In the genomic region with DNA sequence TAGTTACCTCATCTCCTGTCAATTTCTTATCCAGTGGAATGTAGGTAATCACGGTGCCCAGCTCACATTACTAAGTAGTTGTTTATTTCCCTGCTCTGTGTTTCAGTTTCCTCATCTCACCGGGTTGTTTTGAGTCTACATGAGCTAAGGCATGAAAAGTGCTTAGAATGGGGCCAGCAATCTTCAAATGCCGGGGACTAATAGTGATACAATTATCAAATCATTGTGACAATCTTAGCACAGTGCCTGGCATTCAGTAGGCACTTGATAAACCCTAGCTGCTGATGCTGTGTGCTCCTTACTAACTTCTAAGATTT, we compare ENCODE assay signal across 27 cellular contexts. TPM values are rescaled to one million over a fixed set of nuclear protein-coding genes. Genes with fewer than 3 reads are reported as not detected.
DNase-seq lines count a peak whose midpoint lies in the region; ATAC-seq and TF ChIP-seq lines count a peak whose summit lies in the region.
"Had no signal": no experiment of that assay in that cellular context is flagged by ENCODE, and none has a peak within 500 bp of the region (broad histone marks: within the 10 kb centered on the region; RNA-seq: fewer than 3 reads in every experiment).

No MANE protein-coding gene starts in this region.

- CTCF ChIA-PET in activated CD4-positive, alpha-beta T cell treated with anti-CD3 and anti-CD28 coated beads for 36 hours (lab: Charles Lee): interaction anchor here (0.6 to 1.5 kb wide), 9 partner anchors 10 to 139 kb away, joined by 3 to 4 read pairs (median 3); no protein-coding TSS in a partner anchor

- H3K18ac ChIP-seq in trophoblast cell (ENCODE audit: low read length): no peak overlapping the region

- no peak overlapping the region for H3K14ac ChIP-seq in trophoblast cell (ENCODE audit: low read length)

- peak overlapping the region; percentile 18 for H3K4me3 Mint-ChIP-seq in activated CD4-positive, alpha-beta T cell treated with anti-CD3 and anti-CD28 coated beads for 36 hours
- no peak overlapping the region for H3K4me3 Mint-ChIP-seq in stimulated activated naive CD8-positive, alpha-beta T cell treated with anti-CD3 and anti-CD28 coated beads, Interleukin-15, amount 100 ng/mL, for 72 hours
- no peak overlapping the region for H3K4me3 Mint-ChIP-seq in activated naive CD8-positive, alpha-beta T cell treated with anti-CD3 and anti-CD28 coated beads for 36 hours
- H3K4me3 Mint-ChIP-seq: brain, HFFc6, IgD-negative memory B cell, WTC11 had no signal

- peak overlapping the region; percentile 81 for H3K27ac Mint-ChIP-seq in activated CD4-positive, alpha-beta T cell treated with anti-CD3 and anti-CD28 coated beads for 36 hours
- H3K27ac Mint-ChIP-seq in stimulated activated naive CD8-positive, alpha-beta T cell treated with anti-CD3 and anti-CD28 coated beads, Interleukin-15, amount 100 ng/mL, for 72 hours: peak overlapping the region; percentile 47 to 59
- peak overlapping the region; percentile 62 for H3K27ac Mint-ChIP-seq in activated naive CD8-positive, alpha-beta T cell treated with anti-CD3 and anti-CD28 coated beads for 36 hours
- H3K27ac Mint-ChIP-seq: brain, HFFc6, IgD-negative memory B cell, WTC11 had no signal

- H3K4me3 ChIP-seq in trophoblast cell (ENCODE audit: low read depth, low read length): no peak overlapping the region
- H3K4me3 ChIP-seq: esophagus muscularis mucosa, testis, uterus had no signal

- intact Hi-C loops in activated CD4-positive, alpha-beta T cell treated with anti-CD3 and anti-CD28 coated beads for 36 hours (cut with DNase I, micrococcal nuclease): no loop called here

- no peak overlapping the region for H3K4ac ChIP-seq in trophoblast cell (ENCODE audit: low read depth, low read length)

- no peak overlapping the region for H3K4me2 ChIP-seq in trophoblast cell (ENCODE audit: low read length)

- no peak overlapping the region for H4K91ac ChIP-seq in trophoblast cell (ENCODE audit: low read depth, low read length)

- no peak overlapping the region for H4K12ac ChIP-seq in trophoblast cell (ENCODE audit: low read depth, low read length)

- H2BK12ac ChIP-seq in trophoblast cell (ENCODE audit: low read length): no peak overlapping the region

- no peak overlapping the region for H4K8ac ChIP-seq in trophoblast cell (ENCODE audit: low read depth, low read length)

- H2BK120ac ChIP-seq in trophoblast cell (ENCODE audit: insufficient read depth, low read length, poor library complexity): no peak overlapping the region

- no peaks in the 10 kb centered on the region for H3K27me3 Mint-ChIP-seq in activated CD4-positive, alpha-beta T cell treated with anti-CD3 and anti-CD28 coated beads for 36 hours
- no peaks in the 10 kb centered on the region for H3K27me3 Mint-ChIP-seq in stimulated activated naive CD8-positive, alpha-beta T cell treated with anti-CD3 and anti-CD28 coated beads, Interleukin-15, amount 100 ng/mL, for 72 hours
- H3K27me3 Mint-ChIP-seq in activated naive CD8-positive, alpha-beta T cell treated with anti-CD3 and anti-CD28 coated beads for 36 hours: no peaks in the 10 kb centered on the region
- H3K27me3 Mint-ChIP-seq: brain had no signal

- H3K9me3 Mint-ChIP-seq in activated CD4-positive, alpha-beta T cell treated with anti-CD3 and anti-CD28 coated beads for 36 hours (ENCODE audit: low read depth): no peaks in the 10 kb centered on the region
- H3K9me3 Mint-ChIP-seq in stimulated activated naive CD8-positive, alpha-beta T cell treated with anti-CD3 and anti-CD28 coated beads, Interleukin-15, amount 100 ng/mL, for 72 hours: no peaks in the 10 kb centered on the region
- peaks cover 4% of the 10 kb centered on the region for H3K9me3 Mint-ChIP-seq in activated naive CD8-positive, alpha-beta T cell treated with anti-CD3 and anti-CD28 coated beads for 36 hours
- H3K9me3 Mint-ChIP-seq: HFFc6, IgD-negative memory B cell, WTC11 had no signal

- no peak overlapping the region for H3K9ac ChIP-seq in trophoblast cell (ENCODE audit: low read length)

- H3K79me1 ChIP-seq in trophoblast cell (ENCODE audit: low read length): no peaks in the 10 kb centered on the region

- H3K4me1 Mint-ChIP-seq in activated CD4-positive, alpha-beta T cell treated with anti-CD3 and anti-CD28 coated beads for 36 hours: peaks cover 73% of the 10 kb centered on the region
- peaks cover 57% of the 10 kb centered on the region for H3K4me1 Mint-ChIP-seq in stimulated activated naive CD8-positive, alpha-beta T cell treated with anti-CD3 and anti-CD28 coated beads, Interleukin-15, amount 100 ng/mL, for 72 hours
- peaks cover 57% of the 10 kb centered on the region for H3K4me1 Mint-ChIP-seq in activated naive CD8-positive, alpha-beta T cell treated with anti-CD3 and anti-CD28 coated beads for 36 hours
- H3K4me1 Mint-ChIP-seq: WTC11 had no signal

- no peak overlapping the region for H2AK5ac ChIP-seq in trophoblast cell (ENCODE audit: low read length)

- no peaks in the 10 kb centered on the region for H3K4me1 ChIP-seq in trophoblast cell (ENCODE audit: control insufficient read depth in 1 of 2, insufficient read depth in 2 of 2, low read length in 2 of 2)
- H3K4me1 ChIP-seq: testis, uterus had no signal

- no peaks in the 10 kb centered on the region for H3K27me3 ChIP-seq in trophoblast cell (ENCODE audit: insufficient read depth, low read length)
- H3K27me3 ChIP-seq: esophagus muscularis mucosa, testis, uterus had no signal

- no peaks in the 10 kb centered on the region for H3K79me2 ChIP-seq in trophoblast cell (ENCODE audit: control insufficient read depth, insufficient read depth, low read length, poor library complexity)

- DNase-seq in activated CD4-positive, alpha-beta T cell treated with anti-CD3 and anti-CD28 coated beads for 36 hours: no peak
- no peak for DNase-seq in activated CD4-positive, alpha-beta T cell treated with anti-CD3 and anti-CD28 coated beads, Interleukin-2, amount 50 U/mL, for 4 hours
- DNase-seq in stimulated activated naive CD8-positive, alpha-beta T cell treated with anti-CD3 and anti-CD28 coated beads, Interleukin-15, amount 100 ng/mL, for 72 hours: no peak
- DNase-seq in stimulated activated naive CD8-positive, alpha-beta T cell treated with anti-CD3 and anti-CD28 coated beads, Interleukin-15, Interleukin-2, amounts not matched to agents 100 U/mL and 50 U/mL, for 24 hours: no peak
- no peak for DNase-seq in activated naive CD8-positive, alpha-beta T cell treated with anti-CD3 and anti-CD28 coated beads for 36 hours
- DNase-seq in erythroblast (lab: John Stamatoyannopoulos, UW): no peak
- DNase-seq in NOMO-1 treated with DMSO at 0.1 percent for 48 hours (lab: John Stamatoyannopoulos, UW; ENCODE audit: unreplicated experiment): no peak
- DNase-seq in trophoblast cell: no peak
- DNase-seq: amniotic stem cell; dermis blood vessel endothelial cell; foreskin fibroblast; GOT3; HFFc6; left ventricle myocardium superior; SIG-M5; small intestine; stimulated activated naive CD4-positive, alpha-beta T cell treated with Interleukin-2 at 50 U/mL for 16 hours; testis; uterus had no signal

- no peak overlapping the region for H2BK5ac ChIP-seq in trophoblast cell (ENCODE audit: low read depth, low read length, poor library complexity)

- no peak overlapping the region for H2AFZ ChIP-seq in trophoblast cell (ENCODE audit: insufficient read depth, low read length, poor library complexity)

- H3K9me3 ChIP-seq in trophoblast cell (ENCODE audit: insufficient read depth, low read depth, low read length): peaks cover 2% of the 10 kb centered on the region
- H3K9me3 ChIP-seq: esophagus muscularis mucosa, testis, uterus had no signal

- WGBS in trophoblast cell (ENCODE audit: extremely low coverage, insufficient coverage, insufficient read length): no CpG with 5 or more reads among the region's 3 CpGs

- peaks cover 64% of the 10 kb centered on the region for H3K36me3 Mint-ChIP-seq in activated CD4-positive, alpha-beta T cell treated with anti-CD3 and anti-CD28 coated beads for 36 hours (ENCODE audit: low read depth)
- H3K36me3 Mint-ChIP-seq in activated naive CD8-positive, alpha-beta T cell treated with anti-CD3 and anti-CD28 coated beads for 36 hours: peaks cover 62% of the 10 kb centered on the region
- H3K36me3 Mint-ChIP-seq: brain, WTC11 had no signal

- TF ChIP-seq POLR2A in erythroblast (IDR thresholded peaks at IDR 0.05; ENCODE audit: low read length): no peak

- peak; percentile 79 for ATAC-seq in activated CD4-positive, alpha-beta T cell treated with anti-CD3 and anti-CD28 coated beads for 36 hours
- ATAC-seq in stimulated activated naive CD8-positive, alpha-beta T cell treated with anti-CD3 and anti-CD28 coated beads, Interleukin-15, amount 100 ng/mL, for 72 hours: peak; percentile 35
- ATAC-seq in stimulated activated naive CD8-positive, alpha-beta T cell treated with anti-CD3 and anti-CD28 coated beads, Interleukin-15, Interleukin-2, amounts not matched to agents 100 U/mL and 50 U/mL, for 24 hours: no peak
- ATAC-seq: left ventricle myocardium superior, WTC11 had no signal

- no peaks in the 10 kb centered on the region for H3K36me3 ChIP-seq in trophoblast cell (ENCODE audit: control insufficient read depth in 1 of 2, insufficient read depth in 2 of 2, low read length in 2 of 2)
- H3K36me3 ChIP-seq: esophagus muscularis mucosa, uterus had no signal

- POLR2A ChIA-PET in activated CD4-positive, alpha-beta T cell treated with anti-CD3 and anti-CD28 coated beads for 36 hours (lab: Charles Lee): interaction anchor here (0.6 to 1.9 kb wide), 6 partner anchors 12 to 63 kb away, joined by 3 to 14 read pairs (median 3); no protein-coding TSS in a partner anchor

- H3K23ac ChIP-seq in trophoblast cell (ENCODE audit: low read length): no peak overlapping the region

- H3K27ac ChIP-seq in trophoblast cell (ENCODE audit: low read depth, low read length): no peak overlapping the region
- H3K27ac ChIP-seq: esophagus muscularis mucosa, testis, uterus had no signal

RNA-seq across cellular contexts. Expression of gene CD5, which starts 53.3 kb away (rescaled TPM):
- total RNA-seq in activated CD4-positive, alpha-beta T cell treated with anti-CD3 and anti-CD28 coated beads for 36 hours: 100 to 1,000 TPM; 298 to 399 TPM
- total RNA-seq in activated naive CD8-positive, alpha-beta T cell treated with anti-CD3 and anti-CD28 coated beads for 36 hours: 100 to 1,000 TPM; 196 to 197 TPM
- polyA plus RNA-seq in trophoblast cell (2013): 0.01 TPM in 1 of 2 replicates, not detected in the other
- total RNA-seq: Daoy, dermis blood vessel endothelial cell, HFFc6, HT-29, myocyte, NCI-H460 had no signal
